In genomic region chr6:107840636-107841264, GRCh38 we compare ENCODE assay signal across 24 cellular contexts. TPM values are rescaled to one million over a fixed set of nuclear protein-coding genes. Genes with fewer than 3 reads are reported as not detected.
"Had no signal": no experiment of that assay in that cellular context is flagged by ENCODE, and none has a peak within 500 bp of the region (broad histone marks: within the 10 kb centered on the region; RNA-seq: fewer than 3 reads in every experiment).

No MANE protein-coding gene starts in this region.

- H3K4me3 ChIP-seq: MG63, SJSA1, SK-N-MC had no signal

- H3K36me3 ChIP-seq: MG63, SJSA1 had no signal

- H3K27me3 ChIP-seq: MG63, SJSA1 had no signal

- H3K9me3 ChIP-seq: MG63, SJSA1 had no signal

- H3K4me1 ChIP-seq: SJSA1 had no signal

- DNase-seq: Karpas-422, KG1, MG63, NCI-H1092, NCI-H1417 treated with DMSO at 0.1 percent for 48 hours, NCI-H146, NCI-H1694 treated with DMSO at 0.1 percent for 48 hours, NCI-H1930, NCI-H2081, NCI-H2107, NCI-H2171, NCI-H226, NCI-H446, NCI-H510A, NCI-H524 treated with DMSO at 0.1 percent for 48 hours, NCI-H69, NCI-H774, Right ventricle myocardium superior, RPMI8226, SIG-M5 had no signal

- H3K27ac ChIP-seq: SJSA1, SK-N-MC had no signal

- FAIRE-seq: RCC 7860 had no signal

RNA-seq across cellular contexts. Expression of gene SCML4, which starts 16.6 kb away (rescaled TPM):
- total RNA-seq: HT1080, SJSA1 had no signal
